Comparison of ENCODE assay signal across 14 cellular contexts in the genomic region with DNA sequence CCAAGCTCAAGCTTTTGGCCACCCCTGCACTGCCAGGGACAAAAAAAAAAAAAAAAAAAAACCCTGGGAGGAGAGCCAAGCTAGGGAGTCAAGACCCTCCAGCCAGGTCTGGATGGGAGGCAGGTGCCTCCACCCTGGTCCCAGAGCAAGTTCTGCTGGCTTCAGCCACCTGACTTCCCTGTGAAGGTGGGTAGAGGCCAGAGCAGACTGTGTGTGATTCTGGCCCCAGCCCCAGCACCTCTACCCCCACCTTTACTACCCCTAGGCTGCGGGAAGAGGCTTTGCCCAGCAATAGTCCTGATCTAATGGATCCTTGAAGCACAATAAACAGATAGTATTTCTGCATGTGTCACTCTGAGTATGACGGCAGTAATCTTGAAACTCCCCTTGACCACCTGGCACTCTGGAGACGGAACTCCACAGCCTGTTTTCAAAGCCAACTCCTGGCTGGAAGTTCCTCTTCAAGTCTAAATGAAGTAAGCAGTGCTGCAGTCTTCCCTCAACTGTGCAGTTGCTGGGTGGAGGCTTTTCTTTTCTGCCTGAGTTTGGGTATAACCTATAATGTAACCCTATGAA. TPM values are rescaled to one million over a fixed set of nuclear protein-coding genes. Genes with fewer than 3 reads are reported as not detected.
DNase-seq lines count a peak whose midpoint lies in the region; ATAC-seq and TF ChIP-seq lines count a peak whose summit lies in the region.
"Had no signal": no experiment of that assay in that cellular context is flagged by ENCODE, and none has a peak within 500 bp of the region (broad histone marks: within the 10 kb centered on the region; RNA-seq: fewer than 3 reads in every experiment).

No MANE protein-coding gene starts in this region.

- H3K4me1 ChIP-seq in ascending aorta: peaks cover 0 to 12% of the 10 kb centered on the region in 2 donors
- H3K4me1 ChIP-seq in lower lobe of right lung: peaks cover 19% of the 10 kb centered on the region
- peaks cover 9% of the 10 kb centered on the region for H3K4me1 ChIP-seq in vagina
- H3K4me1 ChIP-seq in BE2C: no peaks in the 10 kb centered on the region

- no peaks in the 10 kb centered on the region for H3K9me3 Mint-ChIP-seq in natural killer cell
- no peaks in the 10 kb centered on the region for H3K9me3 Mint-ChIP-seq in natural killer cell treated with Interleukin-12 subunit alpha and Interleukin-12 subunit beta and Interleukin-15 and Interleukin-18, amount 100 ng/mL, for 72 hours
- H3K9me3 Mint-ChIP-seq: CD4-positive, alpha-beta T cell had no signal

- TF ChIP-seq POLR2A in vagina (IDR thresholded peaks at IDR 0.05): no peak

- H3K27ac ChIP-seq in ascending aorta: no peak overlapping the region
- no peak overlapping the region for H3K27ac ChIP-seq in lower lobe of right lung
- H3K27ac ChIP-seq in vagina: no peak overlapping the region

- H3K36me3 ChIP-seq in ascending aorta (no peaks in the 10 kb centered on the region), lower lobe of right lung (no peaks in the 10 kb centered on the region), vagina (no peaks in the 10 kb centered on the region), BE2C (no peaks in the 10 kb centered on the region)

- ATAC-seq in natural killer cell: no peak
- ATAC-seq in natural killer cell treated with Interleukin-12 subunit alpha and Interleukin-12 subunit beta and Interleukin-15 and Interleukin-18, amount 100 ng/mL, for 72 hours: no peak
- peak in 1 of 2 donors; percentile 5 for ATAC-seq in lower lobe of right lung
- no peak for ATAC-seq in HG03097 (IDR thresholded peaks at IDR 0.05; ENCODE audit: low FRiP score, unreplicated experiment)
- no peak for ATAC-seq in HG02973 (IDR thresholded peaks at IDR 0.05; ENCODE audit: unreplicated experiment)

- H3K4me1 Mint-ChIP-seq in natural killer cell: peaks cover 16 to 21% of the 10 kb centered on the region in 2 donors
- peaks cover 16% of the 10 kb centered on the region in 2 donors for H3K4me1 Mint-ChIP-seq in natural killer cell treated with Interleukin-12 subunit alpha and Interleukin-12 subunit beta and Interleukin-15 and Interleukin-18, amount 100 ng/mL, for 72 hours (ENCODE audit: low read depth in 2 of 2)

- H3K4me3 ChIP-seq in ascending aorta (peak overlapping the region; percentile 42 to 62), lower lobe of right lung (peak overlapping the region; percentile 45), vagina (peak overlapping the region; percentile 40), BE2C (ENCODE audit: low read depth, low read length) (no peak overlapping the region)
- H3K4me3 ChIP-seq: body of pancreas had no signal

- H3K27ac Mint-ChIP-seq in natural killer cell: no peak overlapping the region
- no peak overlapping the region for H3K27ac Mint-ChIP-seq in natural killer cell treated with Interleukin-12 subunit alpha and Interleukin-12 subunit beta and Interleukin-15 and Interleukin-18, amount 100 ng/mL, for 72 hours
- H3K27ac Mint-ChIP-seq: CD4-positive, alpha-beta T cell had no signal

- peaks cover 26 to 40% of the 10 kb centered on the region in 2 donors for H3K27me3 Mint-ChIP-seq in natural killer cell (ENCODE audit: low read depth in 2 of 2)
- peaks cover 30 to 38% of the 10 kb centered on the region in 2 donors for H3K27me3 Mint-ChIP-seq in natural killer cell treated with Interleukin-12 subunit alpha and Interleukin-12 subunit beta and Interleukin-15 and Interleukin-18, amount 100 ng/mL, for 72 hours

- H3K27me3 ChIP-seq in ascending aorta: no peaks in the 10 kb centered on the region
- no peaks in the 10 kb centered on the region for H3K27me3 ChIP-seq in lower lobe of right lung (ENCODE audit: low read depth)
- H3K27me3 ChIP-seq in vagina: no peaks in the 10 kb centered on the region
- no peaks in the 10 kb centered on the region for H3K27me3 ChIP-seq in BE2C
- H3K27me3 ChIP-seq: body of pancreas had no signal

- TF ChIP-seq CTCF in natural killer cell (IDR thresholded peaks at IDR 0.05) (no peak), ascending aorta (IDR thresholded peaks at IDR 0.05) (no peak), lower lobe of right lung (IDR thresholded peaks at IDR 0.05) (no peak), vagina (IDR thresholded peaks at IDR 0.05) (no peak), BE2C (IDR thresholded peaks at IDR 0.05; ENCODE audit: low read depth, low read length) (no peak)

- H3K36me3 Mint-ChIP-seq in natural killer cell: no peaks in the 10 kb centered on the region
- H3K36me3 Mint-ChIP-seq in natural killer cell treated with Interleukin-12 subunit alpha and Interleukin-12 subunit beta and Interleukin-15 and Interleukin-18, amount 100 ng/mL, for 72 hours: no peaks in the 10 kb centered on the region

- peak overlapping the region; percentile 47 for H3K4me3 Mint-ChIP-seq in natural killer cell
- no peak overlapping the region for H3K4me3 Mint-ChIP-seq in natural killer cell treated with Interleukin-12 subunit alpha and Interleukin-12 subunit beta and Interleukin-15 and Interleukin-18, amount 100 ng/mL, for 72 hours

- no peak for DNase-seq in natural killer cell
- DNase-seq in natural killer cell treated with Interleukin-12 subunit alpha and Interleukin-12 subunit beta and Interleukin-15 and Interleukin-18, amount 100 ng/mL, for 72 hours (ENCODE audit: low spot score): no peak
- DNase-seq in ascending aorta (ENCODE audit: low spot score in 2 of 2): no peak
- no peak for DNase-seq in lower lobe of right lung
- DNase-seq in vagina (ENCODE audit: extremely low spot score in 2 of 2): peak in 1 of 2 donors; percentile 75
- DNase-seq in BE2C: no peak
- DNase-seq: activated T-cell treated with anti-CD3 and anti-CD28 coated beads, Interleukin-2, amount 50 U/mL, for 48 hours; CD4-positive, alpha-beta T cell; GOT3; naive thymus-derived CD4-positive, alpha-beta T cell; NCI-H146 had no signal

- H3K9me3 ChIP-seq in ascending aorta (no peaks in the 10 kb centered on the region), lower lobe of right lung (no peaks in the 10 kb centered on the region), vagina (no peaks in the 10 kb centered on the region), BE2C (no peaks in the 10 kb centered on the region)
- H3K9me3 ChIP-seq: body of pancreas had no signal

- intact Hi-C loops in natural killer cell (cut with micrococcal nuclease) (no loop called here), ascending aorta (cut with DNase I) (loop anchor here (1.0 to 5.0 kb wide), 4 partner anchors 10 to 542 kb away; partner anchors contain the start of gene PDZK1IP1), lower lobe of right lung (cut with DNase I) (no loop called here), vagina (cut with DNase I) (loop anchor here (10.0 kb wide), 2 partner anchors 245 to 545 kb away; no protein-coding TSS in a partner anchor)

RNA-seq across cellular contexts. Expression of gene PDZK1IP1, which starts 9.8 kb away (rescaled TPM):
- total RNA-seq in natural killer cell: under 1 TPM in 1 of 3 donors, not detected in 2; 0.54 TPM
- total RNA-seq in natural killer cell treated with Interleukin-12 subunit alpha and Interleukin-12 subunit beta and Interleukin-15 and Interleukin-18, amount 100 ng/mL, for 72 hours: not detected
- total RNA-seq in ascending aorta: not detected
- 22.6 TPM for total RNA-seq in lower lobe of right lung
- total RNA-seq in vagina: 55.2 TPM
- polyA plus RNA-seq in BE2C (2012; ENCODE audit: insufficient read depth, insufficient read length, low read depth): not detected
- total RNA-seq: CD4-positive, alpha-beta T cell; naive thymus-derived CD4-positive, alpha-beta T cell had no signal
- polyA plus RNA-seq: naive thymus-derived CD4-positive, alpha-beta T cell had no signal

RNA-seq across cellular contexts. Expression of gene CYP4A22, which starts 42.8 kb away (rescaled TPM):
- total RNA-seq in natural killer cell (not detected), ascending aorta (not detected), lower lobe of right lung (not detected), vagina (not detected)
- total RNA-seq in natural killer cell treated with Interleukin-12 subunit alpha and Interleukin-12 subunit beta and Interleukin-15 and Interleukin-18, amount 100 ng/mL, for 72 hours: not detected
- not detected for polyA plus RNA-seq in BE2C (2012; ENCODE audit: insufficient read depth, insufficient read length, low read depth)
- total RNA-seq: body of pancreas; CD4-positive, alpha-beta T cell; naive thymus-derived CD4-positive, alpha-beta T cell had no signal
- polyA plus RNA-seq: naive thymus-derived CD4-positive, alpha-beta T cell had no signal

RNA-seq across cellular contexts. Expression of gene TAL1, which starts 51.9 kb away (rescaled TPM):
- total RNA-seq in natural killer cell (1 to 10 TPM in 2 of 3 donors, under 1 TPM in 1; 0.91 to 6.7 (median 3.5) TPM), ascending aorta (13.9 TPM), lower lobe of right lung (15.4 TPM), vagina (7.1 TPM)
- total RNA-seq in natural killer cell treated with Interleukin-12 subunit alpha and Interleukin-12 subunit beta and Interleukin-15 and Interleukin-18, amount 100 ng/mL, for 72 hours: 1 to 10 TPM in 1 of 2 donors, not detected in 1; 1.7 TPM
- 0.09 TPM for polyA plus RNA-seq in BE2C (2012; ENCODE audit: insufficient read depth, insufficient read length, low read depth)
- total RNA-seq: CD4-positive, alpha-beta T cell had no signal
- polyA plus RNA-seq: naive thymus-derived CD4-positive, alpha-beta T cell had no signal

Comparison
In these comparisons a context has a peak if more than half of its experiments do, and no peak if none do; other contexts are left out.
1. RNA of gene PDZK1IP1, which starts 9.8 kb away (total RNA-seq): 55.2 TPM in vagina (single experiment) and 22.6 TPM in lower lobe of right lung (single experiment); 0.54 TPM in natural killer cell, not detected in natural killer cell treated with Interleukin-12 subunit alpha and Interleukin-12 subunit beta and Interleukin-15 and Interleukin-18, amount 100 ng/mL, for 72 hours and not detected in ascending aorta (single experiment); every median in the first group is over 10 times any median in the second.
2. intact Hi-C loops: an anchor here in ascending aorta (1.0 to 5.0 kb wide) and vagina (10.0 kb wide); none called in natural killer cell and lower lobe of right lung.